Comparison of ENCODE assay signal across 18 cellular contexts in the genomic region with DNA sequence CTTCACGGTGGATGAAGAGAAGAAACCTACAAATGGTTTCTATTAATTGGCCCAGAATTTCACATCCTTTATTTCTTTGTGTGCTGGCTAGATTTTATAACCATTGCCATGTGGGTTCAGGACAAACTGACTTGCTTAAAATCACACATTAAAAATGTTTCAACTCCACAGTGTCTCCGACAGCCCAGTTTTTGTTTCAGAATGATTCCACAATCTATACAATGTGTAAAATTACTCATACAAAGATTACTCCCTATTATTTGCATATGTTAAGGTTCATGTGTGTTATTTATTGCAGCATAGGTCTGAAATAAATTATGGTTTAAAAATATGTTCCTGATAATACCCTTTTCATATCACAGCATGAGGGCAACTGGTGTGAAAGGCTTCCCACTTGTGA. TPM values are rescaled to one million over a fixed set of nuclear protein-coding genes. Genes with fewer than 3 reads are reported as not detected.
DNase-seq lines count a peak whose midpoint lies in the region; ATAC-seq and TF ChIP-seq lines count a peak whose summit lies in the region.
"Had no signal": no experiment of that assay in that cellular context is flagged by ENCODE, and none has a peak within 500 bp of the region (broad histone marks: within the 10 kb centered on the region; RNA-seq: fewer than 3 reads in every experiment).

No MANE protein-coding gene starts in this region.

- CTCF ChIA-PET in activated CD4-positive, alpha-beta T cell treated with anti-CD3 and anti-CD28 coated beads, Interleukin-2, amount 10 ng/mL, durations not matched to agents 7 days and 5 days (lab: Charles Lee): no interaction called here

- no peak for TF ChIP-seq CTCF in nephron (IDR thresholded peaks at IDR 0.05; ENCODE audit: unreplicated experiment in 3 of 3)

- no peaks in the 10 kb centered on the region for H3K27me3 Mint-ChIP-seq in nephron (ENCODE audit: low read depth)
- H3K27me3 Mint-ChIP-seq in activated CD4-positive, alpha-beta T cell treated with anti-CD3 and anti-CD28 coated beads, Interleukin-2, amount 10 ng/mL, durations not matched to agents 7 days and 5 days: peaks cover 20% of the 10 kb centered on the region

- H3K9me3 Mint-ChIP-seq in nephron: no peaks in the 10 kb centered on the region
- H3K9me3 Mint-ChIP-seq in activated CD4-positive, alpha-beta T cell treated with anti-CD3 and anti-CD28 coated beads, Interleukin-2, amount 10 ng/mL, durations not matched to agents 7 days and 5 days: no peaks in the 10 kb centered on the region
- H3K9me3 Mint-ChIP-seq: activated CD4-positive, alpha-beta memory T cell treated with anti-CD3 and anti-CD28 coated beads, Interleukin-2, amount 10 ng/mL, durations not matched to agents 7 days and 5 days; activated naive CD4-positive, alpha-beta T cell treated with anti-CD3 and anti-CD28 coated beads, Interleukin-2, amount 10 ng/mL, durations not matched to agents 7 days and 5 days; memory B cell had no signal

- peaks cover 50% of the 10 kb centered on the region for H3K4me1 Mint-ChIP-seq in nephron
- H3K4me1 Mint-ChIP-seq in activated CD4-positive, alpha-beta T cell treated with anti-CD3 and anti-CD28 coated beads, Interleukin-2, amount 10 ng/mL, durations not matched to agents 7 days and 5 days: no peaks in the 10 kb centered on the region
- H3K4me1 Mint-ChIP-seq: activated CD4-positive, alpha-beta memory T cell treated with anti-CD3 and anti-CD28 coated beads, Interleukin-2, amount 10 ng/mL, durations not matched to agents 7 days and 5 days; activated naive CD4-positive, alpha-beta T cell treated with anti-CD3 and anti-CD28 coated beads, Interleukin-2, amount 10 ng/mL, durations not matched to agents 7 days and 5 days; memory B cell had no signal

- no peak overlapping the region for H3K4me3 Mint-ChIP-seq in nephron
- H3K4me3 Mint-ChIP-seq in activated CD4-positive, alpha-beta T cell treated with anti-CD3 and anti-CD28 coated beads, Interleukin-2, amount 10 ng/mL, durations not matched to agents 7 days and 5 days: no peak overlapping the region
- H3K4me3 Mint-ChIP-seq: activated CD4-positive, alpha-beta memory T cell treated with anti-CD3 and anti-CD28 coated beads, Interleukin-2, amount 10 ng/mL, durations not matched to agents 7 days and 5 days; activated naive CD4-positive, alpha-beta T cell treated with anti-CD3 and anti-CD28 coated beads, Interleukin-2, amount 10 ng/mL, durations not matched to agents 7 days and 5 days; memory B cell had no signal

- no peak for DNase-seq in NCI-H187 (lab: John Stamatoyannopoulos, UW)
- DNase-seq in activated CD4-positive, alpha-beta T cell treated with anti-CD3 and anti-CD28 coated beads, Interleukin-2, amount 10 ng/mL, durations not matched to agents 7 days and 5 days: no peak
- no peak for DNase-seq in activated CD4-positive, alpha-beta T cell treated with anti-CD3 and anti-CD28 coated beads for 48 hours
- DNase-seq: activated CD4-positive, alpha-beta memory T cell treated with anti-CD3 and anti-CD28 coated beads, Interleukin-2, amount 10 ng/mL, durations not matched to agents 7 days and 5 days; activated naive CD4-positive, alpha-beta T cell treated with anti-CD3 and anti-CD28 coated beads, Interleukin-2, amount 10 ng/mL, durations not matched to agents 7 days and 5 days; GM23248; NCI-H1105 treated with DMSO at 0.1 percent for 48 hours; NCI-H526; occipital lobe; spleen had no signal

- peak overlapping the region; percentile 76 to 82 (median 76) for H3K27ac Mint-ChIP-seq in nephron
- H3K27ac Mint-ChIP-seq in activated CD4-positive, alpha-beta T cell treated with anti-CD3 and anti-CD28 coated beads, Interleukin-2, amount 10 ng/mL, durations not matched to agents 7 days and 5 days: no peak overlapping the region
- H3K27ac Mint-ChIP-seq: activated CD4-positive, alpha-beta memory T cell treated with anti-CD3 and anti-CD28 coated beads, Interleukin-2, amount 10 ng/mL, durations not matched to agents 7 days and 5 days; activated naive CD4-positive, alpha-beta T cell treated with anti-CD3 and anti-CD28 coated beads, Interleukin-2, amount 10 ng/mL, durations not matched to agents 7 days and 5 days; memory B cell had no signal

- POLR2A ChIA-PET in activated CD4-positive, alpha-beta T cell treated with anti-CD3 and anti-CD28 coated beads, Interleukin-2, amount 10 ng/mL, durations not matched to agents 7 days and 5 days (lab: Charles Lee): no interaction called here

- H3K36me3 Mint-ChIP-seq in nephron (ENCODE audit: low read depth): peaks cover 3% of the 10 kb centered on the region
- H3K36me3 Mint-ChIP-seq in activated CD4-positive, alpha-beta T cell treated with anti-CD3 and anti-CD28 coated beads, Interleukin-2, amount 10 ng/mL, durations not matched to agents 7 days and 5 days (ENCODE audit: low read depth): no peaks in the 10 kb centered on the region
- H3K36me3 Mint-ChIP-seq: activated naive CD4-positive, alpha-beta T cell treated with anti-CD3 and anti-CD28 coated beads, Interleukin-2, amount 10 ng/mL, durations not matched to agents 7 days and 5 days; memory B cell had no signal

- ATAC-seq in GM19351 (IDR thresholded peaks at IDR 0.05; ENCODE audit: unreplicated experiment): peak; percentile 84
- ATAC-seq in HG02571 (IDR thresholded peaks at IDR 0.05; ENCODE audit: unreplicated experiment): peak; percentile 58
- peak; percentile 69 for ATAC-seq in HG03103 (IDR thresholded peaks at IDR 0.05; ENCODE audit: low read depth, unreplicated experiment)

RNA-seq across cellular contexts. Expression of a gene that starts 20.6 kb away (rescaled TPM):
- not detected for total RNA-seq in activated CD4-positive, alpha-beta T cell treated with anti-CD3 and anti-CD28 coated beads, Interleukin-2, amount 10 ng/mL, durations not matched to agents 7 days and 5 days
- total RNA-seq: activated CD4-positive, alpha-beta memory T cell treated with anti-CD3 and anti-CD28 coated beads, Interleukin-2, amount 10 ng/mL, durations not matched to agents 7 days and 5 days; cardiac septum; GM23248; RPMI7951; T-helper 2 cell treated with Interferon-gamma antibody and Interleukin-4, amounts not matched to agents 100 ng/mL and 5 ng/mL, for 36 hours had no signal
